In the genomic region with DNA sequence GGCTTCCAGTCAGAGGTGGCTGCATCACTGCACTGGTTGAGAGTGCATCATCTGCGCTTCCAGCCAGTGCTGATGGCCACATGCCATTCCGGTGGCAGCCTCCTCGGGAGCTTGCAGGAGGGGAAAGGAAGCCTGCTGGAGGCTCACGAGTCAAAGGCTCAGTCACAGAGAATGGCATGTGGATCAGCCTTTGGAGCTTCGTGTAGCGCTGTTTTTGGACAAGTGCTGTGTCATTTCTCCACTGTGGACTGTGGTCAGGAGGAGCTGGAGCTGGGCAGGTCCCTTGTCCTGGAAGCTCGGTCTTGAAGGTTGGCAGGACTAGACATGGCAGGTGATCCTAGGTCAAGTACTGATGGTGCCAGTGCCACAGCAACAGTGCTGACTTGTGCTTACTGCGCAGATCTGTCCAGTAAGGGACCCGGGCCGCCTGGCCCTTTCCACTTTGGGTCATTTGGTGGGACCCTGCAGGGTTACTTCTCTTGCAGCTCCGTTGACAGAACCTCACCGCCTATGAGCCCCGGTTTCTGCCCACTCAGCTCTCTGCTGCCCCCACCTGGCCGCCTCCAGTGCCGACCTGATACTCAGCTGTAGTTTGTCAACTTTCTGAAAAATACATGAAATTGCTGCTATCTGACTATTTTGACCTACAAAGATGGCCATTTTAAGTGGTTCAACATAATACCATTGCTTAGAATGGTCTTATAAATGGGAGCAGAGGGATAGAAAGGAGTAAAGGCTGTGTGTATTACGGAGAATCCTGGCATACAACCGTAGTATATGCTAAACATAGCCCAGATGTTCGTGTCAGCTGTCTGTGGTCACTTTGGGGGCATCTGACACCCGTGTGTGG, we compare ENCODE assay signal across 8 cellular contexts. TPM values are rescaled to one million over a fixed set of nuclear protein-coding genes. Genes with fewer than 3 reads are reported as not detected.
DNase-seq lines count a peak whose midpoint lies in the region; ATAC-seq and TF ChIP-seq lines count a peak whose summit lies in the region.

No MANE protein-coding gene starts in this region.

- ATAC-seq in HG02970 (IDR thresholded peaks at IDR 0.05; ENCODE audit: low FRiP score, unreplicated experiment) (peak; percentile 71), HG03159 (IDR thresholded peaks at IDR 0.05; ENCODE audit: unreplicated experiment) (no peak)
- ATAC-seq in stimulated activated memory B cell treated with anti-CD40 and anti-IgM and Interleukin-4, amounts not matched to agents 10 μg/mL and 1 μg/mL and 100 μg/mL, for 72 hours = peak; percentile 90

- no peak overlapping the region for H3K4me3 ChIP-seq in PC-9
- no peak overlapping the region for H3K4me3 ChIP-seq in fibroblast of lung (replicated peaks in 1 of 4; ENCODE audit: control extremely low read depth in 1 of 4, insufficient read depth in 1 of 4, low read depth in 3 of 4, low read length in 4 of 4)

- no peak overlapping the region for H3K9ac ChIP-seq in fibroblast of lung (ENCODE audit: insufficient read depth, low read length)

- H3K36me3 ChIP-seq in PC-9 (ENCODE audit: low read depth) = no peaks in the 10 kb centered on the region
- H3K36me3 ChIP-seq in fibroblast of lung (ENCODE audit: control insufficient read depth, insufficient read depth, low read length) = no peaks in the 10 kb centered on the region

- H4K20me1 ChIP-seq in PC-9 (ENCODE audit: insufficient read depth) (no peaks in the 10 kb centered on the region), fibroblast of lung (ENCODE audit: control insufficient read depth, extremely low read depth, insufficient read depth, low read length) (no peaks in the 10 kb centered on the region)

- H3K4me1 ChIP-seq in PC-9 (replicated peaks; ENCODE audit: insufficient read depth) = no peaks in the 10 kb centered on the region
- H3K4me1 ChIP-seq in fibroblast of lung (ENCODE audit: control insufficient read depth, extremely low read depth, insufficient read depth, low read length) = peaks cover 6% of the 10 kb centered on the region

- in situ Hi-C loops in Caki2 (cut with HindIII; ENCODE audit: low pct_unique_long_range_greater_than_20kb, low sequenced_read_pairs) = no loop called here

- POLR2A ChIA-PET in PC-9 (lab: Charles Lee; ENCODE audit: unreplicated experiment) = no interaction called here

- H3K4me3 Mint-ChIP-seq in nephron progenitor cell = no peak overlapping the region
- no peak overlapping the region for H3K4me3 Mint-ChIP-seq in stimulated activated memory B cell treated with anti-CD40 and anti-IgM and Interleukin-4, amounts not matched to agents 10 μg/mL and 1 μg/mL and 100 μg/mL, for 72 hours

- no peak overlapping the region for H3K27ac Mint-ChIP-seq in nephron progenitor cell
- H3K27ac Mint-ChIP-seq in stimulated activated memory B cell treated with anti-CD40 and anti-IgM and Interleukin-4, amounts not matched to agents 10 μg/mL and 1 μg/mL and 100 μg/mL, for 72 hours = no peak overlapping the region

- peak; percentile 66 for DNase-seq in Caki2 (ENCODE audit: low read depth)
- peak; percentile 35 to 49 for DNase-seq in PC-9
- DNase-seq in activated T-cell treated with anti-CD3 and anti-CD28 coated beads, Interleukin-2, amount 50 U/mL, for 48 hours = peak; percentile 80 to 87
- DNase-seq in fibroblast of lung (ENCODE audit: low read depth in 2 of 2) = peak; percentile 29 to 59
- DNase-seq in nephron progenitor cell = peak; percentile 86

- no peak overlapping the region for H3K27ac ChIP-seq in PC-9
- no peak overlapping the region for H3K27ac ChIP-seq in fibroblast of lung (ENCODE audit: insufficient read depth, low read length)

- H3K9me2 ChIP-seq in PC-9 (ENCODE audit: insufficient read depth) = no peaks in the 10 kb centered on the region

- peaks cover 25% of the 10 kb centered on the region; the same call in 1 of the 2 replicates for H3K27me3 ChIP-seq in PC-9 (ENCODE audit: insufficient read depth, low read depth)
- H3K27me3 ChIP-seq in fibroblast of lung (ENCODE audit: control insufficient read depth, insufficient read depth, low read length) = no peaks in the 10 kb centered on the region

- H3K9me3 ChIP-seq in PC-9 (ENCODE audit: insufficient read depth, low read depth) (no peaks in the 10 kb centered on the region), fibroblast of lung (ENCODE audit: control insufficient read depth, insufficient read depth, low read depth, low read length) (no peaks in the 10 kb centered on the region)

- peaks cover 11% of the 10 kb centered on the region for H3K27me3 Mint-ChIP-seq in nephron progenitor cell (ENCODE audit: low read depth, poor library complexity)
- H3K27me3 Mint-ChIP-seq in stimulated activated memory B cell treated with anti-CD40 and anti-IgM and Interleukin-4, amounts not matched to agents 10 μg/mL and 1 μg/mL and 100 μg/mL, for 72 hours = no peaks in the 10 kb centered on the region

- H3K79me2 ChIP-seq in PC-9 (ENCODE audit: low read depth) = no peaks in the 10 kb centered on the region
- H3K79me2 ChIP-seq in fibroblast of lung (ENCODE audit: control insufficient read depth, insufficient read depth, low read length) = no peaks in the 10 kb centered on the region

- intact Hi-C loops in PC-9 (cut with micrococcal nuclease; ENCODE audit: unreplicated experiment) = loop anchor here (2.0 to 10.0 kb wide), 3 partner anchors 234 to 464 kb away; no protein-coding TSS in a partner anchor

- H3K9me3 Mint-ChIP-seq in nephron progenitor cell = peaks cover 24% of the 10 kb centered on the region
- no peaks in the 10 kb centered on the region for H3K9me3 Mint-ChIP-seq in stimulated activated memory B cell treated with anti-CD40 and anti-IgM and Interleukin-4, amounts not matched to agents 10 μg/mL and 1 μg/mL and 100 μg/mL, for 72 hours

- H3K4me2 ChIP-seq in PC-9 (no peak overlapping the region), fibroblast of lung (ENCODE audit: extremely low read depth, insufficient read depth, low read length) (peak overlapping the region; percentile 2)

- H3K36me3 Mint-ChIP-seq in nephron progenitor cell (ENCODE audit: low read depth) = no peaks in the 10 kb centered on the region
- H3K36me3 Mint-ChIP-seq in stimulated activated memory B cell treated with anti-CD40 and anti-IgM and Interleukin-4, amounts not matched to agents 10 μg/mL and 1 μg/mL and 100 μg/mL, for 72 hours = no peaks in the 10 kb centered on the region

- H2AFZ ChIP-seq in PC-9 (no peak overlapping the region), fibroblast of lung (ENCODE audit: low read length) (no peak overlapping the region)

- BruUV-seq in PC-9 (replicated peaks; lab: Mats Ljungman, UMichigan) = no TSS peak

- TF ChIP-seq CTCF in PC-9 (conservative IDR thresholded peaks at IDR 0.05) = peak; percentile 83
- peak; percentile 97 for TF ChIP-seq CTCF in fibroblast of lung (conservative IDR thresholded peaks at IDR 0.05 in 1 of 2, IDR thresholded peaks at IDR 0.05 in 1 of 2; ENCODE audit: low read depth in 1 of 2, low read length in 2 of 2)
- peak; percentile 96 for TF ChIP-seq CTCF in nephron progenitor cell (IDR thresholded peaks at IDR 0.05)

- H3F3A ChIP-seq in PC-9 (ENCODE audit: insufficient read depth, low read depth) = no peaks in the 10 kb centered on the region

- H3K4me1 Mint-ChIP-seq in nephron progenitor cell = peaks cover 38% of the 10 kb centered on the region
- peaks cover 13% of the 10 kb centered on the region for H3K4me1 Mint-ChIP-seq in stimulated activated memory B cell treated with anti-CD40 and anti-IgM and Interleukin-4, amounts not matched to agents 10 μg/mL and 1 μg/mL and 100 μg/mL, for 72 hours

- CTCF ChIA-PET in PC-9 (lab: Charles Lee) = interaction anchor here (0.5 to 1.5 kb wide), 3 partner anchors 19 to 235 kb away, joined by 3 to 5 read pairs (median 3); no protein-coding TSS in a partner anchor

RNA-seq across cellular contexts. Expression of a gene that starts 27.6 kb away (rescaled TPM):
- 0.07 TPM in 1 of 2 replicates, not detected in the other for total RNA-seq in Caki2 (2014; rRNA removed; shearing (Covaris generic); ENCODE audit: low replicate concordance)
- total RNA-seq in PC-9 (2021) (not detected in 2 replicates), fibroblast of lung (not detected in 2 replicates)
- not detected in 2 replicates for polyA plus RNA-seq in fibroblast of lung
- polyA plus RNA-seq in fibroblast of lung (2012) = not detected in 2 replicates
- polyA minus RNA-seq in fibroblast of lung (ENCODE audit: low replicate concordance) = not detected in 2 replicates
